In the genomic region with DNA sequence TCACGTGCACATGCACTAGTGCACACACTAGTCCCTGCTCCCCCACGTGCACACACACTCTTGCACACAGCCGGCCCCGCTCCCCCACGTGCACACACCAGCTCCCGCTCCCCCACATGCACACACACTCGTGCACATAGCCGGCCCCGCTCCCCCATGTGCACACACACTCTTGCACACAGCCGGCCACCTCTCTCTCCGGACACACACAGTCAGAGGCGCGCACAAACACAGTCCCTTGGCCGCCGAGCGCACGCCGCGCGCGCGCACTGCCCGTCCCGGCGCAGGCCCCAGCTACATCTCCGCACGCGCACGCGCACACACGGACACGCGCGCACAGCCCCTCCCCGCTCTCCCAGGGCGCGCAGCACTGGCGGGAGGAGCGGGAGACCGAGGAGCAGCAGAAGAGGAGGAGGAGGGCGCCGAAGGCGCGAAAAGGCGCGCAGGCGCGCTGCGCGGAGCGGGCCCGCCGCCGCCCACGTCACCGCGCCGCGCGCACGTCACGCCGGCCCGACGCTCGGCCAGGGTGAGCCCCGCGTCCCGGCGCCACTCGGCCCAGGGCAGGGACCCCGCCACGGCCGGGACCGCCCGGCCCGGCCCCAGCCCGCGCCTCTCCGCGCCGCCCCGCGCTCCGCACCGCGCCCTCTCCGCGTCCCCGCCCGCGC, we compare ENCODE assay signal across 1 cellular context.
TF ChIP-seq lines count a peak whose summit lies in the region.

Gene TFDP1 (plus strand): TSS at position 549 of the 665 bp plus-strand sequence. CDS start 1,085 bp downstream, outside the sequence.

TF ChIP-seq in HCT116, 20 proteins besides CTCF, POLR2A, EP300 and RAD21 (continued from another document):
- TF ChIP-seq MAX (IDR thresholded peaks at IDR 0.05), result peak; percentile 64
- TF ChIP-seq SIN3A (IDR thresholded peaks at IDR 0.05; ENCODE audit: low read depth), result 0 out of 2 replicates have a peak, but pooled peaks have one; percentile 20
- no peak for TF ChIP-seq EZH2 (IDR thresholded peaks at IDR 0.05)
TF ChIP-seq in HCT116: peak in this region for 3.
